In the genomic region with DNA sequence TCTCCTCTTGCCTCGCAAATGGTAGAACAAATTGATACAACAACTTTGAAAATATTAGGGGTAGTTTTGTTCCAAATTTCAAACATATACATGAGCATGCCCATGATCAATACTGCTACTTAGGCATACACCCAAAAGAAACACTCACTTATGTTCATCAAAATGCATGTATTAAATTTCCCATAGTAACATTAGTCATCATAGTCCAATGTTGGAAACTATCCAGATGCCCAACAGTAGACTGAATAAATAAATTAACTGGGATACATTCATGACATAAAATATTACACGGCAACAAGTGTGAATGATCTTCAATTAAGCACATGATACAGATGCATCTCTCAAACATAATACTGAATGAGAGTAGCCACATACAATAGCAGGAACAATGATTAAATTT, we compare ENCODE assay signal across 20 cellular contexts.
"Had no signal": no experiment of that assay in that cellular context is flagged by ENCODE, and none has a peak within 500 bp of the region (broad histone marks: within the 10 kb centered on the region; RNA-seq: fewer than 3 reads in every experiment).

No MANE protein-coding gene starts in this region.

- H3K27ac Mint-ChIP-seq: activated CD8-positive, alpha-beta T cell treated with anti-CD3 and anti-CD28 coated beads, Interleukin-2, amount 10 ng/mL, durations not matched to agents 7 days and 5 days; brain; T-helper 17 cell; WTC11 had no signal

- H3K4me1 Mint-ChIP-seq: brain, T-helper 17 cell, WTC11 had no signal

- H3K9me3 Mint-ChIP-seq: WTC11 had no signal

- H3K4me3 Mint-ChIP-seq: activated CD8-positive, alpha-beta T cell treated with anti-CD3 and anti-CD28 coated beads, Interleukin-2, amount 10 ng/mL, durations not matched to agents 7 days and 5 days; brain; T-helper 17 cell; WTC11 had no signal

- H3K4me3 ChIP-seq: cardiac muscle cell, SJSA1 had no signal

- H3K36me3 Mint-ChIP-seq: brain, WTC11 had no signal

- DNase-seq: activated CD4-positive, alpha-beta T cell treated with anti-CD3 and anti-CD28 coated beads for 48 hours; activated CD4-positive, alpha-beta T cell treated with anti-CD3 and anti-CD28 coated beads, Interleukin-2, amount 50 U/mL, for 4 hours; activated CD4-positive, CD25-positive, alpha-beta regulatory T cell treated with anti-CD3 and anti-CD28 coated beads, Interleukin-2, amount 50 U/mL, for 72 hours; activated CD8-positive, alpha-beta memory T cell treated with anti-CD3 and anti-CD28 coated beads, Interleukin-2, amount 50 U/mL, for 48 hours; activated CD8-positive, alpha-beta T cell treated with anti-CD3 and anti-CD28 coated beads, Interleukin-2, amount 10 ng/mL, durations not matched to agents 7 days and 5 days; activated naive CD4-positive, alpha-beta T cell treated with anti-CD3 and anti-CD28 coated beads, Interleukin-2, amount 50 U/mL, for 16 hours; activated T-cell treated with anti-CD3 and anti-CD28 coated beads, Interleukin-2, amount 50 U/mL, for 1 hour; aorta; NCI-H1417 treated with DMSO at 0.1 percent for 48 hours; NCI-H1694; NCI-H2029; NCI-H526; NCI-H82; SHP77; T-helper 17 cell; T-helper 9 cell had no signal

- H3K27me3 Mint-ChIP-seq: T-helper 17 cell had no signal
